ENCODE assay signal across 1 cellular context in the genomic region with DNA sequence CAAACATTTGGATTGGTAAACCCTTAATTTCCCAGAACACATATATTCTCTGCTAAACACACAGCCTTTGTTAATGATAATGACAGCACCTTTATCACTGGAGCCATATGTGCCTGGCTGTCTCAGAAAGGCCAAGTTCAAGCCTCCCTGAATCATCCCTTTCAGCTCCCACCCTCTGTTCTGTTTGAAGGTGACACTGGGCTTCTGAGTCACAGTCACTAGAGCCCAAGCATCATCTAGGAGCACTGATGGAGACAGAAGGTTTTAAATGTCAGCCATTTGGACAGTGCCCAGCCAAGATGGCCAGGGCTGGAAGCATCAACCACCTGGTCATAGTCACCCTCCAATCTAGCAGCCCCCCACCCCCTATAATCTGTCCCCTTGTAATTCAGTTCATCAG.
TF ChIP-seq lines count a peak whose summit lies in the region.

No MANE protein-coding gene starts in this region.

TF ChIP-seq in H1, 55 proteins besides CTCF, POLR2A, EP300 and RAD21 (continued from another document):
- TF ChIP-seq TAF1 (IDR thresholded peaks at IDR 0.05; ENCODE audit: low read depth, low read length), result no peak
- no peak for TF ChIP-seq CBX5 (IDR thresholded peaks at IDR 0.05; ENCODE audit: low read depth, low read length)
- TF ChIP-seq, protein P1, sequence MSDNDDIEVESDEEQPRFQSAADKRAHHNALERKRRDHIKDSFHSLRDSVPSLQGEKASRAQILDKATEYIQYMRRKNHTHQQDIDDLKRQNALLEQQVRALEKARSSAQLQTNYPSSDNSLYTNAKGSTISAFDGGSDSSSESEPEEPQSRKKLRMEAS (IDR thresholded peaks at IDR 0.05), result no peak
- TF ChIP-seq SAP30 (IDR thresholded peaks at IDR 0.05; ENCODE audit: insufficient read depth, insufficient replicate concordance, low read length), result no peak
- TF ChIP-seq SIX5 (IDR thresholded peaks at IDR 0.05; ENCODE audit: low read depth, low read length), result no peak
- no peak for TF ChIP-seq CEBPB (IDR thresholded peaks at IDR 0.05; ENCODE audit: low read depth, low read length)
- TF ChIP-seq, protein P2, sequence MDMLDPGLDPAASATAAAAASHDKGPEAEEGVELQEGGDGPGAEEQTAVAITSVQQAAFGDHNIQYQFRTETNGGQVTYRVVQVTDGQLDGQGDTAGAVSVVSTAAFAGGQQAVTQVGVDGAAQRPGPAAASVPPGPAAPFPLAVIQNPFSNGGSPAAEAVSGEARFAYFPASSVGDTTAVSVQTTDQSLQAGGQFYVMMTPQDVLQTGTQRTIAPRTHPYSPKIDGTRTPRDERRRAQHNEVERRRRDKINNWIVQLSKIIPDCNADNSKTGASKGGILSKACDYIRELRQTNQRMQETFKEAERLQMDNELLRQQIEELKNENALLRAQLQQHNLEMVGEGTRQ (IDR thresholded peaks at IDR 0.05; ENCODE audit: low read length), result no peak
- TF ChIP-seq RXRA (IDR thresholded peaks at IDR 0.05; ENCODE audit: insufficient read depth, low read depth, low read length), result no peak
- no peak for TF ChIP-seq TBP (IDR thresholded peaks at IDR 0.05; ENCODE audit: low read depth, low read length)
- no peak for TF ChIP-seq SP2 (IDR thresholded peaks at IDR 0.05; ENCODE audit: low read length)
- TF ChIP-seq CHD1 (IDR thresholded peaks at IDR 0.05; ENCODE audit: low read depth, low read length), result no peak
- TF ChIP-seq CTBP2 (IDR thresholded peaks at IDR 0.05; ENCODE audit: borderline replicate concordance, insufficient read depth, insufficient read length, low read length), result no peak
- TF ChIP-seq KDM4A (IDR thresholded peaks at IDR 0.05; ENCODE audit: low read depth, low read length, severe bottlenecking), result no peak
- no peak for TF ChIP-seq NANOG (IDR thresholded peaks at IDR 0.05; ENCODE audit: insufficient read depth, low read depth, low read length, poor library complexity, severe bottlenecking)
- TF ChIP-seq, protein P3, sequence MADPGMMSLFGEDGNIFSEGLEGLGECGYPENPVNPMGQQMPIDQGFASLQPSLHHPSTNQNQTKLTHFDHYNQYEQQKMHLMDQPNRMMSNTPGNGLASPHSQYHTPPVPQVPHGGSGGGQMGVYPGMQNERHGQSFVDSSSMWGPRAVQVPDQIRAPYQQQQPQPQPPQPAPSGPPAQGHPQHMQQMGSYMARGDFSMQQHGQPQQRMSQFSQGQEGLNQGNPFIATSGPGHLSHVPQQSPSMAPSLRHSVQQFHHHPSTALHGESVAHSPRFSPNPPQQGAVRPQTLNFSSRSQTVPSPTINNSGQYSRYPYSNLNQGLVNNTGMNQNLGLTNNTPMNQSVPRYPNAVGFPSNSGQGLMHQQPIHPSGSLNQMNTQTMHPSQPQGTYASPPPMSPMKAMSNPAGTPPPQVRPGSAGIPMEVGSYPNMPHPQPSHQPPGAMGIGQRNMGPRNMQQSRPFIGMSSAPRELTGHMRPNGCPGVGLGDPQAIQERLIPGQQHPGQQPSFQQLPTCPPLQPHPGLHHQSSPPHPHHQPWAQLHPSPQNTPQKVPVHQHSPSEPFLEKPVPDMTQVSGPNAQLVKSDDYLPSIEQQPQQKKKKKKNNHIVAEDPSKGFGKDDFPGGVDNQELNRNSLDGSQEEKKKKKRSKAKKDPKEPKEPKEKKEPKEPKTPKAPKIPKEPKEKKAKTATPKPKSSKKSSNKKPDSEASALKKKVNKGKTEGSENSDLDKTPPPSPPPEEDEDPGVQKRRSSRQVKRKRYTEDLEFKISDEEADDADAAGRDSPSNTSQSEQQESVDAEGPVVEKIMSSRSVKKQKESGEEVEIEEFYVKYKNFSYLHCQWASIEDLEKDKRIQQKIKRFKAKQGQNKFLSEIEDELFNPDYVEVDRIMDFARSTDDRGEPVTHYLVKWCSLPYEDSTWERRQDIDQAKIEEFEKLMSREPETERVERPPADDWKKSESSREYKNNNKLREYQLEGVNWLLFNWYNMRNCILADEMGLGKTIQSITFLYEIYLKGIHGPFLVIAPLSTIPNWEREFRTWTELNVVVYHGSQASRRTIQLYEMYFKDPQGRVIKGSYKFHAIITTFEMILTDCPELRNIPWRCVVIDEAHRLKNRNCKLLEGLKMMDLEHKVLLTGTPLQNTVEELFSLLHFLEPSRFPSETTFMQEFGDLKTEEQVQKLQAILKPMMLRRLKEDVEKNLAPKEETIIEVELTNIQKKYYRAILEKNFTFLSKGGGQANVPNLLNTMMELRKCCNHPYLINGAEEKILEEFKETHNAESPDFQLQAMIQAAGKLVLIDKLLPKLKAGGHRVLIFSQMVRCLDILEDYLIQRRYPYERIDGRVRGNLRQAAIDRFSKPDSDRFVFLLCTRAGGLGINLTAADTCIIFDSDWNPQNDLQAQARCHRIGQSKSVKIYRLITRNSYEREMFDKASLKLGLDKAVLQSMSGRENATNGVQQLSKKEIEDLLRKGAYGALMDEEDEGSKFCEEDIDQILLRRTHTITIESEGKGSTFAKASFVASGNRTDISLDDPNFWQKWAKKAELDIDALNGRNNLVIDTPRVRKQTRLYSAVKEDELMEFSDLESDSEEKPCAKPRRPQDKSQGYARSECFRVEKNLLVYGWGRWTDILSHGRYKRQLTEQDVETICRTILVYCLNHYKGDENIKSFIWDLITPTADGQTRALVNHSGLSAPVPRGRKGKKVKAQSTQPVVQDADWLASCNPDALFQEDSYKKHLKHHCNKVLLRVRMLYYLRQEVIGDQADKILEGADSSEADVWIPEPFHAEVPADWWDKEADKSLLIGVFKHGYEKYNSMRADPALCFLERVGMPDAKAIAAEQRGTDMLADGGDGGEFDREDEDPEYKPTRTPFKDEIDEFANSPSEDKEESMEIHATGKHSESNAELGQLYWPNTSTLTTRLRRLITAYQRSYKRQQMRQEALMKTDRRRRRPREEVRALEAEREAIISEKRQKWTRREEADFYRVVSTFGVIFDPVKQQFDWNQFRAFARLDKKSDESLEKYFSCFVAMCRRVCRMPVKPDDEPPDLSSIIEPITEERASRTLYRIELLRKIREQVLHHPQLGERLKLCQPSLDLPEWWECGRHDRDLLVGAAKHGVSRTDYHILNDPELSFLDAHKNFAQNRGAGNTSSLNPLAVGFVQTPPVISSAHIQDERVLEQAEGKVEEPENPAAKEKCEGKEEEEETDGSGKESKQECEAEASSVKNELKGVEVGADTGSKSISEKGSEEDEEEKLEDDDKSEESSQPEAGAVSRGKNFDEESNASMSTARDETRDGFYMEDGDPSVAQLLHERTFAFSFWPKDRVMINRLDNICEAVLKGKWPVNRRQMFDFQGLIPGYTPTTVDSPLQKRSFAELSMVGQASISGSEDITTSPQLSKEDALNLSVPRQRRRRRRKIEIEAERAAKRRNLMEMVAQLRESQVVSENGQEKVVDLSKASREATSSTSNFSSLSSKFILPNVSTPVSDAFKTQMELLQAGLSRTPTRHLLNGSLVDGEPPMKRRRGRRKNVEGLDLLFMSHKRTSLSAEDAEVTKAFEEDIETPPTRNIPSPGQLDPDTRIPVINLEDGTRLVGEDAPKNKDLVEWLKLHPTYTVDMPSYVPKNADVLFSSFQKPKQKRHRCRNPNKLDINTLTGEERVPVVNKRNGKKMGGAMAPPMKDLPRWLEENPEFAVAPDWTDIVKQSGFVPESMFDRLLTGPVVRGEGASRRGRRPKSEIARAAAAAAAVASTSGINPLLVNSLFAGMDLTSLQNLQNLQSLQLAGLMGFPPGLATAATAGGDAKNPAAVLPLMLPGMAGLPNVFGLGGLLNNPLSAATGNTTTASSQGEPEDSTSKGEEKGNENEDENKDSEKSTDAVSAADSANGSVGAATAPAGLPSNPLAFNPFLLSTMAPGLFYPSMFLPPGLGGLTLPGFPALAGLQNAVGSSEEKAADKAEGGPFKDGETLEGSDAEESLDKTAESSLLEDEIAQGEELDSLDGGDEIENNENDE (IDR thresholded peaks at IDR 0.05; ENCODE audit: insufficient replicate concordance, low read length), result no peak
- no peak for TF ChIP-seq TCF12 (IDR thresholded peaks at IDR 0.05; ENCODE audit: low read depth, low read length)
